8 cellular contexts compared by ENCODE assay signal in genomic region chr17:28811594-28812135, GRCh38. TPM values are rescaled to one million over a fixed set of nuclear protein-coding genes. Genes with fewer than 3 reads are reported as not detected.
DNase-seq lines count a peak whose midpoint lies in the region; ATAC-seq and TF ChIP-seq lines count a peak whose summit lies in the region.

No MANE protein-coding gene starts in this region.

- in situ Hi-C loops in KBM-7 (cut with MboI; ENCODE audit: low pct_unique_long_range_greater_than_20kb, low sequenced_read_pairs), result no loop called here

- peak overlapping the region; percentile 90 for H3K4me3 Mint-ChIP-seq in activated CD8-positive, alpha-beta T cell treated with anti-CD3 and anti-CD28 coated beads for 36 hours

- no peaks in the 10 kb centered on the region for H3K36me3 ChIP-seq in rectal smooth muscle tissue (ENCODE audit: control insufficient read depth, insufficient read depth, low read length)

- DNase-seq in NCI-H524 (lab: John Stamatoyannopoulos, UW) (peak; percentile 15 to 54), NCI-H524 treated with DMSO at 0.1 percent for 48 hours (lab: John Stamatoyannopoulos, UW) (no peak), KBM-7 (peak; percentile 44), hepatic stellate cell (ENCODE audit: low spot score) (peak; percentile 33), SIG-M5 (lab: John Stamatoyannopoulos, UW) (no peak), OCI-M2 (lab: John Stamatoyannopoulos, UW; ENCODE audit: unreplicated experiment) (no peak)
- DNase-seq in activated CD8-positive, alpha-beta T cell treated with anti-CD3 and anti-CD28 coated beads for 36 hours, result no peak

- POLR2A ChIA-PET in activated CD8-positive, alpha-beta T cell treated with anti-CD3 and anti-CD28 coated beads for 36 hours (lab: Charles Lee), result interaction anchor here (1.0 to 1.5 kb wide), 5 partner anchors 15 to 138 kb away, joined by 3 to 4 read pairs (median 3); no protein-coding TSS in a partner anchor

- peaks cover 21% of the 10 kb centered on the region for H3K4me1 ChIP-seq in rectal smooth muscle tissue (ENCODE audit: control insufficient read depth, insufficient read depth, low read length)

- H3K9ac ChIP-seq in rectal smooth muscle tissue (ENCODE audit: low read length), result peak overlapping the region; percentile 73

- H3K27ac ChIP-seq in rectal smooth muscle tissue (ENCODE audit: low read depth, low read length), result peak overlapping the region; percentile 88

- peak overlapping the region; percentile 65 for H3K27ac Mint-ChIP-seq in activated CD8-positive, alpha-beta T cell treated with anti-CD3 and anti-CD28 coated beads for 36 hours

- H3K4me1 Mint-ChIP-seq in activated CD8-positive, alpha-beta T cell treated with anti-CD3 and anti-CD28 coated beads for 36 hours (ENCODE audit: low read depth), result peaks cover 41% of the 10 kb centered on the region

- H3K9me3 Mint-ChIP-seq in activated CD8-positive, alpha-beta T cell treated with anti-CD3 and anti-CD28 coated beads for 36 hours, result no peaks in the 10 kb centered on the region

- ATAC-seq in activated CD8-positive, alpha-beta T cell treated with anti-CD3 and anti-CD28 coated beads for 36 hours, result no peak

- no peaks in the 10 kb centered on the region for H3K27me3 Mint-ChIP-seq in activated CD8-positive, alpha-beta T cell treated with anti-CD3 and anti-CD28 coated beads for 36 hours

- peaks cover 3% of the 10 kb centered on the region for H3K36me3 Mint-ChIP-seq in activated CD8-positive, alpha-beta T cell treated with anti-CD3 and anti-CD28 coated beads for 36 hours (ENCODE audit: low read depth)

- intact Hi-C loops in activated CD8-positive, alpha-beta T cell treated with anti-CD3 and anti-CD28 coated beads for 36 hours (cut with micrococcal nuclease), result loop anchor here (5.0 to 10.0 kb wide), 3 partner anchors 63 to 483 kb away; partner anchors contain the start of genes NEK8, NUFIP2 and TLCD1

- CTCF ChIA-PET in activated CD8-positive, alpha-beta T cell treated with anti-CD3 and anti-CD28 coated beads for 36 hours (lab: Charles Lee), result interaction anchor here (0.8 to 7.5 kb wide), 10 partner anchors 15 to 165 kb away, joined by 3 to 59 read pairs (median 5); partner anchors contain the start of genes FLOT2 and TLCD1

- no peaks in the 10 kb centered on the region for H3K27me3 ChIP-seq in rectal smooth muscle tissue (ENCODE audit: control insufficient read depth, insufficient read depth, low read length)

- no peak for TF ChIP-seq CTCF in activated CD8-positive, alpha-beta T cell treated with anti-CD3 and anti-CD28 coated beads for 36 hours (IDR thresholded peaks at IDR 0.05)

- H3K4me3 ChIP-seq in rectal smooth muscle tissue (ENCODE audit: low read length), result peak overlapping the region; percentile 93

RNA-seq across cellular contexts. Expression of gene FAM222B, which starts 30.9 kb away (rescaled TPM):
- total RNA-seq in activated CD8-positive, alpha-beta T cell treated with anti-CD3 and anti-CD28 coated beads for 36 hours, result 10 to 100 TPM; 14.7 to 15.2 TPM

RNA-seq across cellular contexts. Expression of gene ERAL1, which starts 43.2 kb away (rescaled TPM):
- total RNA-seq in activated CD8-positive, alpha-beta T cell treated with anti-CD3 and anti-CD28 coated beads for 36 hours, result 10 to 100 TPM; 58.2 to 60.0 TPM

Comparison
In these comparisons a context has a peak if more than half of its experiments do, and no peak if none do; other contexts are left out.
1. DNase-seq: peak in NCI-H524 (2 of 2), KBM-7 (single experiment) and hepatic stellate cell (single experiment); none in NCI-H524 treated with DMSO at 0.1 percent for 48 hours (single experiment), activated CD8-positive, alpha-beta T cell treated with anti-CD3 and anti-CD28 coated beads for 36 hours (single experiment), SIG-M5 (single experiment) and OCI-M2 (single experiment).